ENCODE assay signal across 9 cellular contexts in the genomic region with DNA sequence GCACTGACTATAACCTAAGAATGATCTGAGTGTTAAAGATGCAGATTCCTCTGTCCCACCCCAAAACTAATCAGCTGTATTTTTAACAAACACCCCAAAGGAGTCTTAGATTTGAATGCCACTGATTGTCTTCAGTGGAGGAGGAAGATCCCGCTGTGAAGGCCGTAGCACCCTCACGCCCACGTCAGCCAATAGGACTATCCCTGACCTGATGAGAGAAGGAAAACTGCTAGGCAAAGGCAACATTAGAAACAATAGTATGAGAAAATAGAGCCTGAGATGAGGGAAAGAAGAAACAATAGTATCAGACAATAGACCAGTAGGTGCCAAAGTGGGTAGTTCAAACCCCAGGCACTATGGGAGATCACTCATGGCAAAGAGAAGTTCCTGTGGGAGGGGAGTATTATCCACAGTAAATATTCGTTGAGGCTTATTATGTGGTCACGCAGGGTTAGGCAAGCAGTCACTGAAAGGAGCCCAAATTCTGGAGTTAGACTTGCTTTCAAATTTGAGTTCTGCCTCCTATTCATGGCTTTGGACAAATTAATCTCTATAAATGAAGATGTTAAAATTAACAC. TPM values are rescaled to one million over a fixed set of nuclear protein-coding genes. Genes with fewer than 3 reads are reported as not detected.
DNase-seq lines count a peak whose midpoint lies in the region; ATAC-seq, FAIRE-seq and TF ChIP-seq lines count a peak whose summit lies in the region.
"Had no signal": no experiment of that assay in that cellular context is flagged by ENCODE, and none has a peak within 500 bp of the region (broad histone marks: within the 10 kb centered on the region; RNA-seq: fewer than 3 reads in every experiment).

No MANE protein-coding gene starts in this region.

- H3K36me3 ChIP-seq in right atrium auricular region, result peaks cover 7% of the 10 kb centered on the region
- peaks cover 3 to 15% of the 10 kb centered on the region in 2 experiments for H3K36me3 ChIP-seq in GM12878 (ENCODE audit: control insufficient read depth in 2 of 2, insufficient read depth in 2 of 2, low read length in 1 of 2)
- peaks cover 17% of the 10 kb centered on the region for H3K36me3 ChIP-seq in mesodermal cell (ENCODE audit: control insufficient read depth, insufficient read depth, low read length)

- TF ChIP-seq CTCF in right atrium auricular region (IDR thresholded peaks at IDR 0.05) (no peak), GM12878 (IDR thresholded peaks at IDR 0.05 in 2 of 3, conservative IDR thresholded peaks at IDR 0.05 in 1 of 3; ENCODE audit: control insufficient read depth in 2 of 3, extremely low read depth in 1 of 3, insufficient read depth in 1 of 3, low read depth in 3 of 3, low read length in 3 of 3) (no peak)

- H2AFZ ChIP-seq in GM12878 (ENCODE audit: control insufficient read depth, low read depth, low read length), result no peak overlapping the region

- H3K9me3 ChIP-seq in right atrium auricular region (no peaks in the 10 kb centered on the region), GM12878 (replicated peaks; ENCODE audit: control insufficient read depth, insufficient read depth, low read length) (no peaks in the 10 kb centered on the region; the same call in none of the 3 replicates), mesodermal cell (ENCODE audit: control insufficient read depth, low read length) (no peaks in the 10 kb centered on the region)

- POLR2A ChIA-PET in GM12878 (lab: Charles Lee), result interaction anchor here (2.4 to 13.4 kb wide), 5 partner anchors 17 to 44 kb away, joined by 10 to 187 read pairs (median 138); no protein-coding TSS in a partner anchor

- TF ChIP-seq RAD21 in GM12878 (IDR thresholded peaks at IDR 0.05; ENCODE audit: insufficient read depth, low read depth, low read length), result no peak

- ATAC-seq in Right ventricle myocardium inferior, result no peak
- ATAC-seq in GM12878, result no peak
- ATAC-seq in HG02642 (IDR thresholded peaks at IDR 0.05; ENCODE audit: poor library complexity, unreplicated experiment), result no peak
- ATAC-seq in GM21390 (IDR thresholded peaks at IDR 0.05; ENCODE audit: unreplicated experiment), result no peak

- H3K4me3 ChIP-seq in right atrium auricular region (peak overlapping the region in 1 of 2 donors; percentile 85), GM12878 (peak overlapping the region; percentile 92), mesodermal cell (ENCODE audit: extremely low read depth, insufficient read depth, low read length, poor library complexity, severe bottlenecking) (peak overlapping the region; percentile 96)

- TF ChIP-seq POLR2A in GM12878 (IDR thresholded peaks at IDR 0.05; ENCODE audit: low read depth, low read length), result no peak

- peak; percentile 64 for FAIRE-seq in GM12878 (lab: Jason Lieb, UNC)
- FAIRE-seq: GM18507 had no signal

- peaks cover 0 to 43% of the 10 kb centered on the region in 2 donors for H3K4me1 ChIP-seq in right atrium auricular region
- peaks cover 27% of the 10 kb centered on the region for H3K4me1 ChIP-seq in GM12878 (ENCODE audit: control insufficient read depth, insufficient read depth, low read length)
- H3K4me1 ChIP-seq in mesodermal cell (ENCODE audit: control insufficient read depth, insufficient read depth, low read length, poor library complexity, severe bottlenecking), result peaks cover 12% of the 10 kb centered on the region

- H4K20me1 ChIP-seq in GM12878 (ENCODE audit: control insufficient read depth, insufficient read depth), result no peaks in the 10 kb centered on the region

- CTCF ChIA-PET in GM12878 (lab: Yijun Ruan, JAX), result interaction anchor here (0.7 to 3.4 kb wide), 6 partner anchors 11 to 43 kb away, joined by 3 to 25 read pairs (median 6); no protein-coding TSS in a partner anchor

- peak overlapping the region; percentile 96 to 100 for H3K27ac ChIP-seq in right atrium auricular region
- peak overlapping the region; percentile 90 for H3K27ac ChIP-seq in GM12878 (ENCODE audit: control insufficient read depth, insufficient read depth)
- peak overlapping the region; percentile 100 for H3K27ac ChIP-seq in mesodermal cell (ENCODE audit: low read depth, low read length, severe bottlenecking)

- in situ Hi-C loops in GM12878 (cut with MboI), result loop anchor here (5.0 kb wide), 1 partner anchor 47 kb away; no protein-coding TSS in a partner anchor

- peak overlapping the region; percentile 36 for H3K9ac ChIP-seq in GM12878 (ENCODE audit: control insufficient read depth, insufficient read depth, low read length)

- intact Hi-C loops in Right ventricle myocardium inferior (cut with DNase I) (loop anchor here (5.0 kb wide), 1 partner anchor 102 kb away; a partner anchor contains a TSS), GM12878 (cut with micrococcal nuclease; ENCODE audit: unreplicated experiment) (loop anchor here (5.0 kb wide), 2 partner anchors 157 to 212 kb away; a partner anchor contains a TSS)

- SMC1A ChIA-PET in GM12878 (lab: Charles Lee; ENCODE audit: uncharacterized antibody, unreplicated experiment), result interaction anchor here (2.3 to 9.6 kb wide), 7 partner anchors 16 to 176 kb away, joined by 9 to 147 read pairs (median 12); a partner anchor contains a TSS

- RAD21 ChIA-PET in GM12878 (lab: Charles Lee; ENCODE audit: unreplicated experiment), result interaction anchor here (2.0 to 10.7 kb wide), 8 partner anchors 15 to 176 kb away, joined by 7 to 181 read pairs (median 20); a partner anchor contains a TSS

- H3K79me2 ChIP-seq in GM12878 (ENCODE audit: control insufficient read depth, insufficient read depth, low read length), result peaks cover 45% of the 10 kb centered on the region

- 54% methylated on average over 6 of the region's 6 CpGs for WGBS in GM12878 (ENCODE audit: insufficient coverage, insufficient replicate concordance, low lambda C conversion rate, missing lambda C conversion rate)
- WGBS in mesodermal cell (ENCODE audit: insufficient coverage in 2 of 2), 2 experiments, result 68 to 74% methylated on average over 4 to 6 of the region's 6 CpGs

- BruUV-seq in GM12878 (replicated peaks; lab: Mats Ljungman, UMichigan), result no TSS peak

- H3K27me3 ChIP-seq in right atrium auricular region (no peaks in the 10 kb centered on the region), GM12878 (replicated peaks in 1 of 2; ENCODE audit: control insufficient read depth in 2 of 2, insufficient read depth in 2 of 2, low read length in 1 of 2) (no peaks in the 10 kb centered on the region)

- DNase-seq in right atrium auricular region (ENCODE audit: low spot score), result no peak
- DNase-seq in Right ventricle myocardium inferior (ENCODE audit: missing footprints), result no peak
- no peak for DNase-seq in GM12878 (ENCODE audit: low read depth, low spot score)
- DNase-seq in activated gamma-delta T cell (lab: John Stamatoyannopoulos, UW), result no peak
- DNase-seq in AG08396 (ENCODE audit: low spot score), result no peak

- no peak for TF ChIP-seq EP300 in GM12878 (IDR thresholded peaks at IDR 0.05; ENCODE audit: borderline replicate concordance in 1 of 2, control insufficient read depth in 1 of 2, low read depth in 2 of 2, low read length in 2 of 2)

- H3K4me2 ChIP-seq in GM12878 (ENCODE audit: control insufficient read depth, insufficient read depth), result peak overlapping the region; percentile 96

TF ChIP-seq in GM12878, 131 proteins besides CTCF, POLR2A, EP300 and RAD21 (continues in another document):
- TF ChIP-seq POLR2AphosphoS2 (IDR thresholded peaks at IDR 0.05; ENCODE audit: low read depth, low read length), result 0 out of 2 replicates have a peak, but pooled peaks have one; percentile 23
- TF ChIP-seq IKZF2 (IDR thresholded peaks at IDR 0.05), result no peak
- peak in 1 of 2 experiments; percentile 21; a peak in 1 of 3 replicates for TF ChIP-seq EGR1 (IDR thresholded peaks at IDR 0.05; ENCODE audit: borderline replicate concordance in 1 of 2, low read depth in 2 of 2, low read length in 2 of 2)

RNA-seq across cellular contexts. Expression of a gene that starts 2.8 kb away (rescaled TPM):
- total RNA-seq in right atrium auricular region, result 100 to 1,000 TPM; 121 to 147 TPM
- total RNA-seq in Right ventricle myocardium inferior, result 203 TPM
- total RNA-seq in GM12878 (2013; cell fraction: nucleolus; rRNA removed), result 26.7 and 27.7 TPM in 2 replicates
- total RNA-seq in GM12878 (2014; rRNA removed), result 64.0 and 84.2 TPM in 2 replicates
- 45.5 and 47.3 TPM in 2 replicates for total RNA-seq in GM12878 (2014; rRNA removed; fragmentation: Illumina TruSeq; extraction: Trizol)
- 494 and 497 TPM in 2 replicates for total RNA-seq in GM12878 (2021)
- 211 TPM for polyA plus RNA-seq in GM12878 (2011; ENCODE audit: low read depth)
- polyA plus RNA-seq in GM12878 (2011; rRNA removed), result 83.5 and 121 TPM in 2 replicates
- polyA plus RNA-seq in GM12878 (2011; cell fraction: cytosol; rRNA removed), result 149 and 196 TPM in 2 replicates
- polyA plus RNA-seq in GM12878 (2011; cell fraction: nucleus; rRNA removed), result 123 and 173 TPM in 2 replicates
- 433 and 458 TPM in 2 replicates for polyA plus RNA-seq in GM12878 (2012)
- polyA plus RNA-seq in GM12878 (2014; fragmentation: Illumina TruSeq; extraction: Trizol), result 304 and 338 TPM in 2 replicates
- polyA plus RNA-seq in GM12878 (2014; fragmentation: Nextera tagmentation; extraction: Ambion mirVana), result 10 to 100 TPM; 24.4 to 28.9 TPM
- 221 and 272 TPM in 2 replicates for polyA plus RNA-seq in GM12878 (2014; rRNA removed)
- 100 to 1,000 TPM; 138 to 259 TPM for polyA plus RNA-seq in GM12878 (2016; fragmentation: Nextera tagmentation; extraction: Ambion mirVana)
- polyA minus RNA-seq in GM12878 (2011; rRNA and poly(A)+ RNA removed), result 85.5 and 116 TPM in 2 replicates
- polyA minus RNA-seq in GM12878 (2011; cell fraction: cytosol; rRNA and poly(A)+ RNA removed), result 83.9 and 87.5 TPM in 2 replicates
- polyA minus RNA-seq in GM12878 (2011; cell fraction: nucleus; rRNA and poly(A)+ RNA removed), result 37.4 and 58.0 TPM in 2 replicates
- 305 TPM for polyA plus RNA-seq in mesodermal cell (2013, experiment 1 of 2)
- polyA plus RNA-seq in mesodermal cell (2013, experiment 2 of 2), result 286 TPM
